8 cellular contexts compared by ENCODE assay signal in the genomic region with DNA sequence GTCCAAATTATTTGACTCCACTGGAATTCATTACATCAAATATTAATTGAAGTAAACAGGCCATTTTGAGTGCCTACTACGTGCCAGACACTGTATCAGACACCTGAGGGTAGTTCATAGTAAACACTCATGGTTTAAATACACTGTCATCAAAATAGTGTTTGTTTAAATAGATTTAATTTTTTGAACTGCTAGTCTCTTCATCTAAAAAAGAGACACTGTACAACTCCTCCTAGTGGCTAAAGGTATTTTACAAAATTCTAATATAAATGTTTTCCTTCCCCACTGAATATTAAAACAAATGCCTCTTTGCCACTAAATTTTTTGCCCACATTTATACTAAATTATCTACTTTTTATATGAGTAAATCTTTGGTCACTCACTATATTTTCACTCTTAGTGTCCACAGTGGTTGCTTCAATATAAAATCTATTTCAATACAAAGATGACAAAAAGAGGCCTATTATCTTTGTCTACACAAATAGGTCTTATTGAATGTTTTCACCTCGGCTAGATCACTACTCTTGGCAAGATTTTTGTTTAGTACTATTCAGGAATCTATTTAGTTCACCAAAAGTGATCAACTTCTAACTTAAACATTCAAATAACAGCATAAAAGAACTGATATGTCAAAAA. TPM values are rescaled to one million over a fixed set of nuclear protein-coding genes. Genes with fewer than 3 reads are reported as not detected.
DNase-seq lines count a peak whose midpoint lies in the region; ATAC-seq, FAIRE-seq and TF ChIP-seq lines count a peak whose summit lies in the region.

No MANE protein-coding gene starts in this region.

- no peaks in the 10 kb centered on the region for H4K20me1 ChIP-seq in SU-DHL-6 (ENCODE audit: low read depth, low read length)

- peak; percentile 44 to 48; a peak in 4 of 5 replicates for TF ChIP-seq RAD21 in A549 (conservative IDR thresholded peaks at IDR 0.05 in 1 of 2, IDR thresholded peaks at IDR 0.05 in 1 of 2)

- no peak for TF ChIP-seq EP300 in A549 (IDR thresholded peaks at IDR 0.05)

- H3K79me2 ChIP-seq in SU-DHL-6 (ENCODE audit: insufficient read depth, low read length): no peaks in the 10 kb centered on the region

- peaks cover 15% of the 10 kb centered on the region for H3F3A ChIP-seq in SU-DHL-6 (ENCODE audit: insufficient read depth)

- FAIRE-seq in A549 (lab: Jason Lieb, UNC): no peak

- no peaks in the 10 kb centered on the region for H3K27me3 ChIP-seq in SU-DHL-6 (ENCODE audit: low read length)

- no peak for TF ChIP-seq POLR2A in A549 (IDR thresholded peaks at IDR 0.05; ENCODE audit: low read length)

- no peaks in the 10 kb centered on the region for H3K9me2 ChIP-seq in SU-DHL-6 (replicated peaks; ENCODE audit: insufficient read depth, low read length)

- DNase-seq in A549 (ENCODE audit: low read depth in 1 of 2, low spot score in 1 of 2) (no peak), GM10266 (ENCODE audit: extremely low spot score) (no peak), inferior parietal cortex (ENCODE audit: extremely low spot score) (peak; percentile 29), putamen (ENCODE audit: low spot score) (no peak)

- H3K36me3 ChIP-seq in SU-DHL-6 (ENCODE audit: low read length): no peaks in the 10 kb centered on the region

- H3K27ac ChIP-seq in A549 (no peak overlapping the region), SU-DHL-6 (ENCODE audit: low read depth, low read length) (peak overlapping the region; percentile 17; the same call in 1 of the 2 replicates)

- peak; percentile 67 for TF ChIP-seq CTCF in A549 (IDR thresholded peaks at IDR 0.05)
- TF ChIP-seq CTCF in GM10266 (IDR thresholded peaks at IDR 0.05; ENCODE audit: control insufficient read depth, insufficient read depth, low read depth, missing control alignments): peak; percentile 29
- TF ChIP-seq CTCF in SU-DHL-6 (IDR thresholded peaks at IDR 0.05; ENCODE audit: insufficient read depth, low read length, poor library complexity, severe bottlenecking): peak; percentile 32

- H2AFZ ChIP-seq in SU-DHL-6 (ENCODE audit: low read depth, low read length, severe bottlenecking): no peak overlapping the region

- CTCF ChIA-PET in A549 (lab: Yijun Ruan, JAX): interaction anchor here (0.7 to 2.1 kb wide), 9 partner anchors 8 to 608 kb away, joined by 3 to 6 read pairs (median 3); no protein-coding TSS in a partner anchor

- POLR2A ChIA-PET in A549 (lab: Yijun Ruan, JAX): no interaction called here

- H3K9me3 ChIP-seq in A549 (0 out of 3 replicates have a peak, but pooled peaks cover 6% of the 10 kb centered on the region), SU-DHL-6 (ENCODE audit: insufficient read depth, low read length) (no peaks in the 10 kb centered on the region)

- no peaks in the 10 kb centered on the region for H3K4me1 ChIP-seq in A549

- H3K4me3 ChIP-seq in A549 (no peak overlapping the region), SU-DHL-6 (ENCODE audit: insufficient read depth, low read length, poor library complexity, severe bottlenecking) (no peak overlapping the region)

- 34% methylated on average over 2 of the region's 2 CpGs for WGBS in A549 (ENCODE audit: missing lambda C conversion rate)

- H3K9ac ChIP-seq in SU-DHL-6 (ENCODE audit: low read length): no peak overlapping the region

- ATAC-seq in A549 (0 out of 6 replicates have a peak, but pooled peaks of 1 of the 2 experiments have one; percentile 36), GM21381 (IDR thresholded peaks at IDR 0.05; ENCODE audit: unreplicated experiment) (no peak), HG03025 (IDR thresholded peaks at IDR 0.05; ENCODE audit: low FRiP score, unreplicated experiment) (no peak), GM19463 (IDR thresholded peaks at IDR 0.05; ENCODE audit: unreplicated experiment) (no peak)

- H3K4me2 ChIP-seq in A549 (no peak overlapping the region), SU-DHL-6 (ENCODE audit: low read depth, low read length, poor library complexity, severe bottlenecking) (peak overlapping the region; percentile 18)

TF ChIP-seq in A549, 52 proteins besides CTCF, POLR2A, EP300 and RAD21:
- TF ChIP-seq MAZ (IDR thresholded peaks at IDR 0.05; ENCODE audit: borderline replicate concordance, low read depth, low read length): no peak
- peak; percentile 64 for TF ChIP-seq SMC3 (IDR thresholded peaks at IDR 0.05)
- no peak for TF ChIP-seq ZNF302 (CRISPR knock-in tag; IDR thresholded peaks at IDR 0.05)
- TF ChIP-seq, protein P1, sequence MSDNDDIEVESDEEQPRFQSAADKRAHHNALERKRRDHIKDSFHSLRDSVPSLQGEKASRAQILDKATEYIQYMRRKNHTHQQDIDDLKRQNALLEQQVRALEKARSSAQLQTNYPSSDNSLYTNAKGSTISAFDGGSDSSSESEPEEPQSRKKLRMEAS (IDR thresholded peaks at IDR 0.05): no peak
- TF ChIP-seq TFCP2L1 (CRISPR knock-in tag; IDR thresholded peaks at IDR 0.05): no peak
- no peak for TF ChIP-seq PHF8 (IDR thresholded peaks at IDR 0.05; ENCODE audit: borderline replicate concordance, low read depth)
- TF ChIP-seq MAFK (IDR thresholded peaks at IDR 0.05; ENCODE audit: partially characterized antibody): peak; percentile 12
- TF ChIP-seq, protein P2, sequence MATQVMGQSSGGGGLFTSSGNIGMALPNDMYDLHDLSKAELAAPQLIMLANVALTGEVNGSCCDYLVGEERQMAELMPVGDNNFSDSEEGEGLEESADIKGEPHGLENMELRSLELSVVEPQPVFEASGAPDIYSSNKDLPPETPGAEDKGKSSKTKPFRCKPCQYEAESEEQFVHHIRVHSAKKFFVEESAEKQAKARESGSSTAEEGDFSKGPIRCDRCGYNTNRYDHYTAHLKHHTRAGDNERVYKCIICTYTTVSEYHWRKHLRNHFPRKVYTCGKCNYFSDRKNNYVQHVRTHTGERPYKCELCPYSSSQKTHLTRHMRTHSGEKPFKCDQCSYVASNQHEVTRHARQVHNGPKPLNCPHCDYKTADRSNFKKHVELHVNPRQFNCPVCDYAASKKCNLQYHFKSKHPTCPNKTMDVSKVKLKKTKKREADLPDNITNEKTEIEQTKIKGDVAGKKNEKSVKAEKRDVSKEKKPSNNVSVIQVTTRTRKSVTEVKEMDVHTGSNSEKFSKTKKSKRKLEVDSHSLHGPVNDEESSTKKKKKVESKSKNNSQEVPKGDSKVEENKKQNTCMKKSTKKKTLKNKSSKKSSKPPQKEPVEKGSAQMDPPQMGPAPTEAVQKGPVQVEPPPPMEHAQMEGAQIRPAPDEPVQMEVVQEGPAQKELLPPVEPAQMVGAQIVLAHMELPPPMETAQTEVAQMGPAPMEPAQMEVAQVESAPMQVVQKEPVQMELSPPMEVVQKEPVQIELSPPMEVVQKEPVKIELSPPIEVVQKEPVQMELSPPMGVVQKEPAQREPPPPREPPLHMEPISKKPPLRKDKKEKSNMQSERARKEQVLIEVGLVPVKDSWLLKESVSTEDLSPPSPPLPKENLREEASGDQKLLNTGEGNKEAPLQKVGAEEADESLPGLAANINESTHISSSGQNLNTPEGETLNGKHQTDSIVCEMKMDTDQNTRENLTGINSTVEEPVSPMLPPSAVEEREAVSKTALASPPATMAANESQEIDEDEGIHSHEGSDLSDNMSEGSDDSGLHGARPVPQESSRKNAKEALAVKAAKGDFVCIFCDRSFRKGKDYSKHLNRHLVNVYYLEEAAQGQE (IDR thresholded peaks at IDR 0.05): no peak

RNA-seq across cellular contexts. Expression of a gene that starts 15.4 kb away (rescaled TPM):
- polyA plus RNA-seq in A549 (2011; rRNA removed) (85.9 and 98.9 TPM in 2 replicates), A549 (2017; fragmentation: RNase III; extraction: RNeasy Plus Mini Kit Qiagen cat#74134 plus additional on column Dnase treatment) (53.8 to 56.2 TPM (median 54.9 TPM) in 3 replicates)
- 27.4 and 29.5 TPM in 2 replicates for polyA plus RNA-seq in A549 (2012; cell fraction: cytosol; rRNA removed)
- polyA plus RNA-seq in A549 (2012; cell fraction: nucleus; rRNA removed): 11.5 and 16.3 TPM in 2 replicates
- 24.7 and 29.7 TPM in 2 replicates for polyA minus RNA-seq in A549 (2011; rRNA and poly(A)+ RNA removed)

RNA-seq across cellular contexts. Expression of a gene that starts 15.6 kb away (rescaled TPM):
- polyA plus RNA-seq in A549 (2011; rRNA removed) (21.9 and 31.1 TPM in 2 replicates), A549 (2017; fragmentation: RNase III; extraction: RNeasy Plus Mini Kit Qiagen cat#74134 plus additional on column Dnase treatment) (17.1 to 21.8 TPM (median 21.7 TPM) in 3 replicates)
- 5.2 and 6.0 TPM in 2 replicates for polyA plus RNA-seq in A549 (2012; cell fraction: cytosol; rRNA removed)
- 1.1 and 2.1 TPM in 2 replicates for polyA plus RNA-seq in A549 (2012; cell fraction: nucleus; rRNA removed)
- 8.0 and 11.7 TPM in 2 replicates for polyA minus RNA-seq in A549 (2011; rRNA and poly(A)+ RNA removed)

RNA-seq across cellular contexts. Expression of a gene that starts 59.1 kb away (rescaled TPM):
- polyA plus RNA-seq in A549 (2011; rRNA removed) (32.4 and 45.6 TPM in 2 replicates), A549 (2017; fragmentation: RNase III; extraction: RNeasy Plus Mini Kit Qiagen cat#74134 plus additional on column Dnase treatment) (18.6 to 22.7 TPM (median 19.1 TPM) in 3 replicates)
- polyA plus RNA-seq in A549 (2012; cell fraction: cytosol; rRNA removed): 17.3 and 19.6 TPM in 2 replicates
- 11.1 and 13.5 TPM in 2 replicates for polyA plus RNA-seq in A549 (2012; cell fraction: nucleus; rRNA removed)
- polyA minus RNA-seq in A549 (2011; rRNA and poly(A)+ RNA removed): 34.1 and 36.4 TPM in 2 replicates

RNA-seq across cellular contexts. Expression of a gene that starts 59.2 kb away (rescaled TPM):
- polyA plus RNA-seq in A549 (2011; rRNA removed) (94.5 and 100 TPM in 2 replicates), A549 (2017; fragmentation: RNase III; extraction: RNeasy Plus Mini Kit Qiagen cat#74134 plus additional on column Dnase treatment) (58.8 to 75.5 TPM (median 63.0 TPM) in 3 replicates)
- polyA plus RNA-seq in A549 (2012; cell fraction: cytosol; rRNA removed): 30.3 and 31.8 TPM in 2 replicates
- 56.7 and 84.5 TPM in 2 replicates for polyA plus RNA-seq in A549 (2012; cell fraction: nucleus; rRNA removed)
- polyA minus RNA-seq in A549 (2011; rRNA and poly(A)+ RNA removed): 38.0 and 38.5 TPM in 2 replicates
